In genomic region chr12:95002754-95003153, GRCh38 we compare ENCODE assay signal across 8 cellular contexts. TPM values are rescaled to one million over a fixed set of nuclear protein-coding genes. Genes with fewer than 3 reads are reported as not detected.
A peak's percentile ranks its signal among the peaks of the same experiment; 100 is the strongest.
DNase-seq lines count a peak whose midpoint lies in the region; ATAC-seq and TF ChIP-seq lines count a peak whose summit lies in the region.

No MANE protein-coding gene starts in this region.

- peaks cover 6 to 7% of the 10 kb centered on the region in 2 donors for H3K9me3 Mint-ChIP-seq in activated T-cell treated with anti-CD3 and anti-CD28 coated beads, Interleukin-2, amount 50 U/mL, for 72 hours
- peaks cover 15% of the 10 kb centered on the region for H3K9me3 Mint-ChIP-seq in activated naive CD8-positive, alpha-beta T cell treated with anti-CD3 and anti-CD28 coated beads for 36 hours

- H3K27ac Mint-ChIP-seq in activated T-cell treated with anti-CD3 and anti-CD28 coated beads, Interleukin-2, amount 50 U/mL, for 72 hours = peak overlapping the region; percentile 98
- peak overlapping the region; percentile 91 for H3K27ac Mint-ChIP-seq in activated naive CD8-positive, alpha-beta T cell treated with anti-CD3 and anti-CD28 coated beads for 36 hours

- H3K9me3 ChIP-seq in liver (ENCODE audit: control insufficient read depth in 4 of 4, low read length in 3 of 4) (peaks cover 0 to 1% (median 0%) of the 10 kb centered on the region in 4 donors), tibial artery (peaks cover 2 to 6% (median 4%) of the 10 kb centered on the region in 3 donors)

- H3K4me1 ChIP-seq in liver (ENCODE audit: control insufficient read depth in 4 of 4, insufficient read depth in 4 of 4, low read length in 3 of 4) (peaks cover 0 to 10% (median 8%) of the 10 kb centered on the region in 4 donors), tibial artery (peaks cover 0 to 33% (median 4%) of the 10 kb centered on the region in 4 donors)

- H3K27me3 ChIP-seq in liver (ENCODE audit: control insufficient read depth in 4 of 4, insufficient read depth in 4 of 4, low read length in 3 of 4) (no peaks in the 10 kb centered on the region), tibial artery (no peaks in the 10 kb centered on the region)

- H3K27ac ChIP-seq in liver (ENCODE audit: low read depth in 1 of 2, low read length in 2 of 2) (peak overlapping the region in 1 of 2 donors; percentile 68), tibial artery (peak overlapping the region; percentile 76 to 79)

- H3K36me3 Mint-ChIP-seq in activated T-cell treated with anti-CD3 and anti-CD28 coated beads, Interleukin-2, amount 50 U/mL, for 72 hours (ENCODE audit: insufficient read depth in 2 of 2) = peaks cover 13 to 35% of the 10 kb centered on the region in 2 donors
- peaks cover 34% of the 10 kb centered on the region for H3K36me3 Mint-ChIP-seq in activated naive CD8-positive, alpha-beta T cell treated with anti-CD3 and anti-CD28 coated beads for 36 hours

- H3K36me3 ChIP-seq in liver (ENCODE audit: control insufficient read depth in 4 of 4, insufficient read depth in 3 of 4, low read depth in 1 of 4, low read length in 3 of 4) = peaks cover 0 to 2% (median 0%) of the 10 kb centered on the region in 4 donors
- peaks cover 0 to 14% (median 6%) of the 10 kb centered on the region in 3 donors for H3K36me3 ChIP-seq in tibial artery

- ATAC-seq in activated T-cell treated with anti-CD3 and anti-CD28 coated beads, Interleukin-2, amount 50 U/mL, for 72 hours (replicated peaks in 1 of 2) = no peak
- ATAC-seq in HG03354 (IDR thresholded peaks at IDR 0.05; ENCODE audit: poor library complexity, severe bottlenecking, unreplicated experiment) = no peak

- peak overlapping the region; percentile 47 to 81 for H3K9ac ChIP-seq in liver (ENCODE audit: low read depth in 1 of 2, low read length in 2 of 2)

- H3K4me3 ChIP-seq in liver (ENCODE audit: low read depth in 1 of 3, low read length in 3 of 3) (peak overlapping the region; percentile 87 to 98 (median 90)), tibial artery (peak overlapping the region; percentile 69 to 75)

- no peaks in the 10 kb centered on the region for H3K27me3 Mint-ChIP-seq in activated T-cell treated with anti-CD3 and anti-CD28 coated beads, Interleukin-2, amount 50 U/mL, for 72 hours (ENCODE audit: low read depth)
- H3K27me3 Mint-ChIP-seq in activated naive CD8-positive, alpha-beta T cell treated with anti-CD3 and anti-CD28 coated beads for 36 hours = no peaks in the 10 kb centered on the region

- TF ChIP-seq RAD21 in liver (IDR thresholded peaks at IDR 0.05) = no peak

- TF ChIP-seq CTCF in liver (IDR thresholded peaks at IDR 0.05; ENCODE audit: low read depth, low read length, missing input control) = no peak
- TF ChIP-seq CTCF in tibial artery (IDR thresholded peaks at IDR 0.05) = no peak

- peaks cover 64% of the 10 kb centered on the region for H3K4me1 Mint-ChIP-seq in activated T-cell treated with anti-CD3 and anti-CD28 coated beads, Interleukin-2, amount 50 U/mL, for 72 hours (ENCODE audit: low read depth)
- peaks cover 45% of the 10 kb centered on the region for H3K4me1 Mint-ChIP-seq in activated naive CD8-positive, alpha-beta T cell treated with anti-CD3 and anti-CD28 coated beads for 36 hours

- intact Hi-C loops in tibial artery (cut with DNase I; ENCODE audit: low total_unique reads) = no loop called here

- WGBS in liver = 28% methylated on average over 3 of the region's 3 CpGs

- DNase-seq in activated T-cell treated with anti-CD3 and anti-CD28 coated beads, Interleukin-2, amount 50 U/mL, for 72 hours = no peak
- DNase-seq in activated T-cell treated with anti-CD3 and anti-CD28 coated beads, Interleukin-2, amount 50 U/mL, for 48 hours = no peak
- no peak for DNase-seq in activated naive CD8-positive, alpha-beta T cell treated with anti-CD3 and anti-CD28 coated beads for 36 hours
- DNase-seq in tibial artery (no peak), DMS153 (lab: John Stamatoyannopoulos, UW) (no peak), iPS-NIHi7 (ENCODE audit: extremely low spot score) (no peak)

- peak overlapping the region; percentile 86 to 91 for H3K4me3 Mint-ChIP-seq in activated T-cell treated with anti-CD3 and anti-CD28 coated beads, Interleukin-2, amount 50 U/mL, for 72 hours
- H3K4me3 Mint-ChIP-seq in activated naive CD8-positive, alpha-beta T cell treated with anti-CD3 and anti-CD28 coated beads for 36 hours = peak overlapping the region; percentile 93

TF ChIP-seq in liver, 16 proteins besides CTCF, POLR2A, EP300 and RAD21:
- no peak for TF ChIP-seq ZBTB33 (IDR thresholded peaks at IDR 0.05)
- no peak for TF ChIP-seq FOXA1 (IDR thresholded peaks at IDR 0.05)
- no peak for TF ChIP-seq EGR1 (IDR thresholded peaks at IDR 0.05; ENCODE audit: low read depth in 2 of 2)
- TF ChIP-seq FOXA2 (IDR thresholded peaks at IDR 0.05) = no peak

RNA-seq across cellular contexts. Expression of gene NDUFA12, which starts 0.7 kb away (rescaled TPM):
- total RNA-seq in activated T-cell treated with anti-CD3 and anti-CD28 coated beads, Interleukin-2, amount 50 U/mL, for 72 hours = 100 to 1,000 TPM; 118 to 142 TPM
- total RNA-seq in activated naive CD8-positive, alpha-beta T cell treated with anti-CD3 and anti-CD28 coated beads for 36 hours = 100 to 1,000 TPM; 137 to 138 TPM
- 10 to 100 TPM; 34.8 to 45.3 TPM for total RNA-seq in liver
- polyA plus RNA-seq in liver = 10 to 100 TPM; 69.6 to 91.8 TPM
